Comparison of ENCODE assay signal across 1 cellular context in genomic region chr10:100968839-100969174, GRCh38.
TF ChIP-seq lines count a peak whose summit lies in the region.

No MANE protein-coding gene starts in this region.

TF ChIP-seq in HepG2, 621 proteins besides CTCF, POLR2A, EP300 and RAD21:
- no peak for TF ChIP-seq ZNF543 (CRISPR knock-in tag; IDR thresholded peaks at IDR 0.05)
- TF ChIP-seq, protein P1, sequence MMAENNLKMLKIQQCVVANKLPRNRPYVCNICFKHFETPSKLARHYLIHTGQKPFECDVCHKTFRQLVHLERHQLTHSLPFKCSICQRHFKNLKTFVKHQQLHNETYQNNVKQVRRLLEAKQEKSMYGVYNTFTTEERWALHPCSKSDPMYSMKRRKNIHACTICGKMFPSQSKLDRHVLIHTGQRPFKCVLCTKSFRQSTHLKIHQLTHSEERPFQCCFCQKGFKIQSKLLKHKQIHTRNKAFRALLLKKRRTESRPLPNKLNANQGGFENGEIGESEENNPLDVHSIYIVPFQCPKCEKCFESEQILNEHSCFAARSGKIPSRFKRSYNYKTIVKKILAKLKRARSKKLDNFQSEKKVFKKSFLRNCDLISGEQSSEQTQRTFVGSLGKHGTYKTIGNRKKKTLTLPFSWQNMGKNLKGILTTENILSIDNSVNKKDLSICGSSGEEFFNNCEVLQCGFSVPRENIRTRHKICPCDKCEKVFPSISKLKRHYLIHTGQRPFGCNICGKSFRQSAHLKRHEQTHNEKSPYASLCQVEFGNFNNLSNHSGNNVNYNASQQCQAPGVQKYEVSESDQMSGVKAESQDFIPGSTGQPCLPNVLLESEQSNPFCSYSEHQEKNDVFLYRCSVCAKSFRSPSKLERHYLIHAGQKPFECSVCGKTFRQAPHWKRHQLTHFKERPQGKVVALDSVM (CRISPR knock-in tag; IDR thresholded peaks at IDR 0.05): peak; percentile 34; the same call in 1 of the 2 replicates
- TF ChIP-seq GFI1 (CRISPR knock-in tag; IDR thresholded peaks at IDR 0.05; ENCODE audit: borderline replicate concordance): peak; percentile 41; the same call in 1 of the 2 replicates
- TF ChIP-seq ZNF782 (CRISPR knock-in tag; IDR thresholded peaks at IDR 0.05; ENCODE audit: borderline replicate concordance): peak; percentile 18; the same call in 1 of the 2 replicates
- no peak for TF ChIP-seq ZNF546 (CRISPR knock-in tag; conservative IDR thresholded peaks at IDR 0.05)
- TF ChIP-seq, protein P2, sequence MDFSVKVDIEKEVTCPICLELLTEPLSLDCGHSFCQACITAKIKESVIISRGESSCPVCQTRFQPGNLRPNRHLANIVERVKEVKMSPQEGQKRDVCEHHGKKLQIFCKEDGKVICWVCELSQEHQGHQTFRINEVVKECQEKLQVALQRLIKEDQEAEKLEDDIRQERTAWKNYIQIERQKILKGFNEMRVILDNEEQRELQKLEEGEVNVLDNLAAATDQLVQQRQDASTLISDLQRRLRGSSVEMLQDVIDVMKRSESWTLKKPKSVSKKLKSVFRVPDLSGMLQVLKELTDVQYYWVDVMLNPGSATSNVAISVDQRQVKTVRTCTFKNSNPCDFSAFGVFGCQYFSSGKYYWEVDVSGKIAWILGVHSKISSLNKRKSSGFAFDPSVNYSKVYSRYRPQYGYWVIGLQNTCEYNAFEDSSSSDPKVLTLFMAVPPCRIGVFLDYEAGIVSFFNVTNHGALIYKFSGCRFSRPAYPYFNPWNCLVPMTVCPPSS (IDR thresholded peaks at IDR 0.05): no peak
- no peak for TF ChIP-seq ZBTB14 (CRISPR knock-in tag; IDR thresholded peaks at IDR 0.05)
- TF ChIP-seq, protein P3, sequence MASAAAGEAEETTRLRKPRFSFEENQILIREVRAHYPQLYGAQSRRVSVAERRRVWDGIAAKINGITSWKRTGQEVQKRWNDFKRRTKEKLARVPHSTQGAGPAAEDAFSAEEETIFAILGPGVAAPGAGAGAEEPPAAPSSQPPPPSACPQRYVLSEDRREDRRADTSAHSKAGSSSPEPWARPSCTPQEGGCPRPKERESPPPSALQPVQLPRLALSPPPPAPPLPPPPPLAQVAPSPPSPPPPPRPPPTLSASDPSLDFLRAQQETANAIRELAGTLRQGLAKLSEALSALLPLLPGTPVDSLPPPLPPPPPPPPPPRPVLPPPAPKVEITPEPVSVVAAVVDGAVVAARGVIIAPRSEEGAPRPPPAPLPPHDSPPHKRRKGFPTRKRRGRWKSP (CRISPR knock-in tag; IDR thresholded peaks at IDR 0.05): no peak
- TF ChIP-seq CCDC6 (CRISPR knock-in tag; IDR thresholded peaks at IDR 0.05): no peak
- TF ChIP-seq HCFC1 (IDR thresholded peaks at IDR 0.05; ENCODE audit: low read depth, low read length): no peak
- TF ChIP-seq CCAR2 (optimal IDR thresholded peaks at IDR 0.05; ENCODE audit: low read depth, low read length): no peak
- TF ChIP-seq IKZF4 (CRISPR knock-in tag; IDR thresholded peaks at IDR 0.05; ENCODE audit: borderline replicate concordance, low read depth, not compliant biosample characterization): peak; percentile 27
- TF ChIP-seq ZNF136 (CRISPR knock-in tag; IDR thresholded peaks at IDR 0.05; ENCODE audit: low read depth): 0 out of 2 replicates have a peak, but pooled peaks have one; percentile 17
- TF ChIP-seq CAMTA2 (CRISPR knock-in tag; IDR thresholded peaks at IDR 0.05; ENCODE audit: borderline replicate concordance): no peak
- 0 out of 2 replicates have a peak, but pooled peaks have one; percentile 11 for TF ChIP-seq HMGXB3 (CRISPR knock-in tag; IDR thresholded peaks at IDR 0.05; ENCODE audit: borderline replicate concordance)
- no peak for TF ChIP-seq LBX2 (CRISPR knock-in tag; IDR thresholded peaks at IDR 0.05; ENCODE audit: borderline replicate concordance)
- no peak for TF ChIP-seq DDIT3 (CRISPR knock-in tag; IDR thresholded peaks at IDR 0.05)
- no peak for TF ChIP-seq HIC2 (CRISPR knock-in tag; IDR thresholded peaks at IDR 0.05; ENCODE audit: low read depth)
- TF ChIP-seq ZNF350 (CRISPR knock-in tag; IDR thresholded peaks at IDR 0.05; ENCODE audit: borderline replicate concordance, low read depth): 0 out of 2 replicates have a peak, but pooled peaks have one; percentile 13
- 0 out of 2 replicates have a peak, but pooled peaks have one; percentile 15 for TF ChIP-seq SAFB2 (CRISPR knock-in tag; IDR thresholded peaks at IDR 0.05; ENCODE audit: borderline replicate concordance, low read depth)
- TF ChIP-seq RAD51 (IDR thresholded peaks at IDR 0.05; ENCODE audit: borderline replicate concordance): no peak
- TF ChIP-seq GMEB1 (CRISPR knock-in tag; IDR thresholded peaks at IDR 0.05; ENCODE audit: borderline replicate concordance): no peak
- TF ChIP-seq MEF2D (CRISPR knock-in tag; IDR thresholded peaks at IDR 0.05): 0 out of 2 replicates have a peak, but pooled peaks have one; percentile 18
- peak; percentile 43; the same call in 1 of the 2 replicates for TF ChIP-seq ZC3H4 (CRISPR knock-in tag; IDR thresholded peaks at IDR 0.05; ENCODE audit: borderline replicate concordance)
- TF ChIP-seq ZBTB20 (CRISPR knock-in tag; IDR thresholded peaks at IDR 0.05; ENCODE audit: borderline replicate concordance, low read depth): 0 out of 2 replicates have a peak, but pooled peaks have one; percentile 9
- TF ChIP-seq ZSCAN25 (CRISPR knock-in tag; IDR thresholded peaks at IDR 0.05): no peak
- TF ChIP-seq, protein P4, sequence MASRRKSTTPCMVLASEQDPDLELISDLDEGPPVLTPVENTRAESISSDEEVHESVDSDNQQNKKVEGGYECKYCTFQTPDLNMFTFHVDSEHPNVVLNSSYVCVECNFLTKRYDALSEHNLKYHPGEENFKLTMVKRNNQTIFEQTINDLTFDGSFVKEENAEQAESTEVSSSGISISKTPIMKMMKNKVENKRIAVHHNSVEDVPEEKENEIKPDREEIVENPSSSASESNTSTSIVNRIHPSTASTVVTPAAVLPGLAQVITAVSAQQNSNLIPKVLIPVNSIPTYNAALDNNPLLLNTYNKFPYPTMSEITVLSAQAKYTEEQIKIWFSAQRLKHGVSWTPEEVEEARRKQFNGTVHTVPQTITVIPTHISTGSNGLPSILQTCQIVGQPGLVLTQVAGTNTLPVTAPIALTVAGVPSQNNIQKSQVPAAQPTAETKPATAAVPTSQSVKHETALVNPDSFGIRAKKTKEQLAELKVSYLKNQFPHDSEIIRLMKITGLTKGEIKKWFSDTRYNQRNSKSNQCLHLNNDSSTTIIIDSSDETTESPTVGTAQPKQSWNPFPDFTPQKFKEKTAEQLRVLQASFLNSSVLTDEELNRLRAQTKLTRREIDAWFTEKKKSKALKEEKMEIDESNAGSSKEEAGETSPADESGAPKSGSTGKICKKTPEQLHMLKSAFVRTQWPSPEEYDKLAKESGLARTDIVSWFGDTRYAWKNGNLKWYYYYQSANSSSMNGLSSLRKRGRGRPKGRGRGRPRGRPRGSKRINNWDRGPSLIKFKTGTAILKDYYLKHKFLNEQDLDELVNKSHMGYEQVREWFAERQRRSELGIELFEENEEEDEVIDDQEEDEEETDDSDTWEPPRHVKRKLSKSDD (CRISPR knock-in tag; IDR thresholded peaks at IDR 0.05; ENCODE audit: low read depth): 0 out of 2 replicates have a peak, but pooled peaks have one; percentile 1
- no peak for TF ChIP-seq ZNF446 (CRISPR knock-in tag; IDR thresholded peaks at IDR 0.05)
- 0 out of 2 replicates have a peak, but pooled peaks have one; percentile 9 for TF ChIP-seq ESRRA (CRISPR knock-in tag; IDR thresholded peaks at IDR 0.05; ENCODE audit: low read depth)
- TF ChIP-seq, protein P5, sequence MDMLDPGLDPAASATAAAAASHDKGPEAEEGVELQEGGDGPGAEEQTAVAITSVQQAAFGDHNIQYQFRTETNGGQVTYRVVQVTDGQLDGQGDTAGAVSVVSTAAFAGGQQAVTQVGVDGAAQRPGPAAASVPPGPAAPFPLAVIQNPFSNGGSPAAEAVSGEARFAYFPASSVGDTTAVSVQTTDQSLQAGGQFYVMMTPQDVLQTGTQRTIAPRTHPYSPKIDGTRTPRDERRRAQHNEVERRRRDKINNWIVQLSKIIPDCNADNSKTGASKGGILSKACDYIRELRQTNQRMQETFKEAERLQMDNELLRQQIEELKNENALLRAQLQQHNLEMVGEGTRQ (IDR thresholded peaks at IDR 0.05; ENCODE audit: low read depth, low read length): no peak
- TF ChIP-seq, protein P5 (CRISPR knock-in tag; IDR thresholded peaks at IDR 0.05; ENCODE audit: borderline replicate concordance): no peak
TF ChIP-seq in HepG2: peak in this region for 13.
